In the genomic region with DNA sequence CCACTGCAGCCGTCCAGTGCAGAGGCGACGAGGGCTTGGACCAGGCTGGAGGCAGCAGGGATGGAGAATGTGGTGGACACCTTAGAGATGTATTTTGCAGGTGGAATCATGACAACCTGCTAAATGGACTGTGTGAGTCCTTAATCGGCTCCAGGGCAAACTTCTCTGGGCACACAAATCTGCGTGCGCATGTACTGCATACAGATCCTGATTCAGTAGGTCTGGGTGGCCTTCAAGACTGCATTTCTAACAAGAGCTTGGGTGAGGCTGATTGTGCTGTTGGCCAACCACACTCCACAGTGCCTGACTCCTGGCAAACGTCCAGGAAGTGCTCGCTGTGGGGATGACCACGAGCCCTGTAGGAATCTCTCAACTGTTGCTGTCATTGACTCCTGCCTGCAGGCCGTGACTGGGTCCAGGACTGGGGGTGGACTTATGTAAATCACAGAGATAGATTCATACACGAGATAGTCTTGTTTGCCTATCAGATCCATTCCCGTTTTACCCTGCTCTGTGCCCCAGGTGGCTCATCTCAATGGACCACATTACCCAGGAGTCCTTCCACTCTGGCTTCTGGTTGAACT, we compare ENCODE assay signal across 12 cellular contexts. TPM values are rescaled to one million over a fixed set of nuclear protein-coding genes. Genes with fewer than 3 reads are reported as not detected.
DNase-seq lines count a peak whose midpoint lies in the region; ATAC-seq and TF ChIP-seq lines count a peak whose summit lies in the region.
"Had no signal": no experiment of that assay in that cellular context is flagged by ENCODE, and none has a peak within 500 bp of the region (broad histone marks: within the 10 kb centered on the region; RNA-seq: fewer than 3 reads in every experiment).

No MANE protein-coding gene starts in this region.

- no peak overlapping the region for H2AFZ ChIP-seq in SK-N-SH (ENCODE audit: low read depth)

- CTCF ChIA-PET in SK-N-SH (lab: Yijun Ruan, JAX): interaction anchor here (1.3 kb wide), 2 partner anchors 55 to 106 kb away, joined by 3 to 4 read pairs; no protein-coding TSS in a partner anchor

- H3K4me2 ChIP-seq in SK-N-SH: no peak overlapping the region

- POLR2A ChIA-PET in SK-N-SH (lab: Yijun Ruan, JAX): interaction anchor here (0.6 to 1.3 kb wide), 2 partner anchors 12 to 196 kb away, joined by 3 read pairs; no protein-coding TSS in a partner anchor

- H3K9me2 ChIP-seq in SK-N-SH: no peaks in the 10 kb centered on the region

- no peaks in the 10 kb centered on the region for H3K36me3 ChIP-seq in SK-N-SH (replicated peaks in 1 of 2; ENCODE audit: control insufficient read depth in 1 of 2, insufficient read depth in 2 of 2, low read length in 1 of 2)
- H3K36me3 ChIP-seq in mesodermal cell (ENCODE audit: control insufficient read depth, insufficient read depth, low read length): peaks cover 75% of the 10 kb centered on the region

- H3K9me3 ChIP-seq in SK-N-SH (no peaks in the 10 kb centered on the region), mesodermal cell (ENCODE audit: control insufficient read depth, low read length) (no peaks in the 10 kb centered on the region)

- peak; percentile 50 for DNase-seq in SK-N-SH
- DNase-seq in NAMALWA (ENCODE audit: low spot score): no peak
- no peak for DNase-seq in putamen (ENCODE audit: low spot score)
- no peak for DNase-seq in coronary artery (ENCODE audit: low spot score)
- DNase-seq: stimulated activated CD8-positive, alpha-beta memory T cell treated with anti-CD3 and anti-CD28 coated beads, Interleukin-4, amount 100 ng/mL, for 48 hours had no signal

- peaks cover 100% of the 10 kb centered on the region for H4K20me1 ChIP-seq in SK-N-SH (ENCODE audit: insufficient read depth)

- WGBS in SK-N-SH (ENCODE audit: low lambda C conversion rate): 77% methylated on average over 7 of the region's 12 CpGs
- 86 to 95% methylated on average over 11 to 12 of the region's 12 CpGs for WGBS in mesodermal cell (ENCODE audit: insufficient coverage in 2 of 2), 2 experiments

- ATAC-seq in SK-N-SH treated with all-trans-retinoic acid at 6 μM for 48 hours: no peak
- ATAC-seq in GM19035 (IDR thresholded peaks at IDR 0.05; ENCODE audit: unreplicated experiment): no peak
- ATAC-seq: HCT116, left colon had no signal

- H3K4me1 ChIP-seq in SK-N-SH (ENCODE audit: control insufficient read depth in 1 of 2, insufficient read depth in 2 of 2, low read depth in 1 of 2, low read length in 1 of 2): peaks cover 16 to 61% of the 10 kb centered on the region in 2 experiments; a peak in 2 of 4 replicates
- H3K4me1 ChIP-seq in mesodermal cell (ENCODE audit: control insufficient read depth, insufficient read depth, low read length, poor library complexity, severe bottlenecking): peaks cover 62% of the 10 kb centered on the region

- no peak for TF ChIP-seq CTCF in SK-N-SH (IDR thresholded peaks at IDR 0.05)
- no peak for TF ChIP-seq CTCF in coronary artery (IDR thresholded peaks at IDR 0.05)

- H3K4me3 ChIP-seq in SK-N-SH (ENCODE audit: low read depth in 2 of 2, low read length in 1 of 2): no peak overlapping the region
- no peak overlapping the region for H3K4me3 ChIP-seq in mesodermal cell (ENCODE audit: extremely low read depth, insufficient read depth, low read length, poor library complexity, severe bottlenecking)
- no peak overlapping the region for H3K4me3 ChIP-seq in coronary artery

- no peak overlapping the region for H3K9ac ChIP-seq in SK-N-SH

- no peaks in the 10 kb centered on the region for H3F3A ChIP-seq in SK-N-SH (replicated peaks; ENCODE audit: insufficient read depth)

- no peak for TF ChIP-seq EP300 in SK-N-SH (IDR thresholded peaks at IDR 0.05; ENCODE audit: borderline replicate concordance in 1 of 2, low read depth in 1 of 2, low read length in 1 of 2)

- H3K27me3 ChIP-seq in SK-N-SH (ENCODE audit: insufficient read depth): no peaks in the 10 kb centered on the region

- H3K79me2 ChIP-seq in SK-N-SH (ENCODE audit: insufficient read depth): peaks cover 24% of the 10 kb centered on the region; the same call in 1 of the 2 replicates

- no peak overlapping the region for H3K27ac ChIP-seq in SK-N-SH (ENCODE audit: low read depth in 2 of 2, low read length in 1 of 2)
- H3K27ac ChIP-seq in cingulate gyrus (ENCODE audit: low read depth, low read length): peak overlapping the region; percentile 15
- peak overlapping the region; percentile 31 for H3K27ac ChIP-seq in mesodermal cell (ENCODE audit: low read depth, low read length, severe bottlenecking)
- peak overlapping the region in 1 of 2 donors; percentile 10 for H3K27ac ChIP-seq in coronary artery
- H3K27ac ChIP-seq: C4-2B had no signal

- no peak for TF ChIP-seq RAD21 in SK-N-SH (IDR thresholded peaks at IDR 0.05; ENCODE audit: low read length)

TF ChIP-seq in SK-N-SH, 30 proteins besides CTCF, POLR2A, EP300 and RAD21 (continues in another document):
- TF ChIP-seq TCF12 (IDR thresholded peaks at IDR 0.05) (no peak), MXI1 (IDR thresholded peaks at IDR 0.05; ENCODE audit: low read depth, low read length) (no peak), RXRA (IDR thresholded peaks at IDR 0.05; ENCODE audit: borderline replicate concordance, low read depth) (no peak), IRF3 (IDR thresholded peaks at IDR 0.05; ENCODE audit: low read depth, low read length) (no peak), TEAD4 (IDR thresholded peaks at IDR 0.05; ENCODE audit: borderline replicate concordance, insufficient read depth) (no peak), ELF1 (IDR thresholded peaks at IDR 0.05) (no peak), POLR2AphosphoS5 (IDR thresholded peaks at IDR 0.05; ENCODE audit: low read depth, low read length) (no peak)

TF ChIP-seq in SK-N-SH treated with all-trans-retinoic acid at 6 μM for 48 hours, 23 proteins besides CTCF, POLR2A, EP300 and RAD21:
- TF ChIP-seq ARNTL (CRISPR knock-in tag; IDR thresholded peaks at IDR 0.05; ENCODE audit: borderline replicate concordance, low read depth) (no peak), BACH2 (CRISPR knock-in tag; IDR thresholded peaks at IDR 0.05; ENCODE audit: borderline replicate concordance) (no peak), OSR1 (CRISPR knock-in tag; IDR thresholded peaks at IDR 0.05) (no peak), TCF4 (CRISPR knock-in tag; IDR thresholded peaks at IDR 0.05; ENCODE audit: borderline replicate concordance) (no peak), RARB (CRISPR knock-in tag; IDR thresholded peaks at IDR 0.05) (no peak)
TF ChIP-seq in SK-N-SH treated with all-trans-retinoic acid at 6 μM for 48 hours: peak in this region for 0.

RNA-seq across cellular contexts. Expression of gene JDP2, which starts 27.2 kb away (rescaled TPM):
- polyA plus RNA-seq in SK-N-SH (2012; rRNA removed): 21.1 and 22.3 TPM in 2 replicates
- polyA plus RNA-seq in SK-N-SH (2012; cell fraction: cytosol; rRNA removed): 21.9 and 22.5 TPM in 2 replicates
- 12.9 and 14.8 TPM in 2 replicates for polyA plus RNA-seq in SK-N-SH (2012; cell fraction: nucleus; rRNA removed)
- 49.0 TPM for polyA plus RNA-seq in mesodermal cell (2013, experiment 1 of 2)
- polyA plus RNA-seq in mesodermal cell (2013, experiment 2 of 2): 48.4 TPM

Comparison
In these comparisons a context has a peak if more than half of its experiments do, and no peak if none do; other contexts are left out.
1. H3K27ac ChIP-seq: peak in cingulate gyrus (single experiment) and mesodermal cell (single experiment); none in SK-N-SH (0 of 2).